1 cellular context compared by ENCODE assay signal in genomic region chr12:106522708-106523107, GRCh38.
TF ChIP-seq lines count a peak whose summit lies in the region.

No MANE protein-coding gene starts in this region.

TF ChIP-seq in A549, 52 proteins besides CTCF, POLR2A, EP300 and RAD21 (continued from another document):
- TF ChIP-seq BCL3 (IDR thresholded peaks at IDR 0.05) (no peak), RNF2 (IDR thresholded peaks at IDR 0.05; ENCODE audit: borderline replicate concordance, low read depth) (no peak), HMGXB4 (CRISPR knock-in tag; IDR thresholded peaks at IDR 0.05; ENCODE audit: borderline replicate concordance) (no peak), REST (IDR thresholded peaks at IDR 0.05) (no peak)
